In genomic region chr22:21928048-21928447, GRCh38 we compare ENCODE assay signal across 15 cellular contexts.
"Had no signal": no experiment of that assay in that cellular context is flagged by ENCODE, and none has a peak within 500 bp of the region (broad histone marks: within the 10 kb centered on the region; RNA-seq: fewer than 3 reads in every experiment).

No MANE protein-coding gene starts in this region.

- H3K4me1 Mint-ChIP-seq: activated naive CD8-positive, alpha-beta T cell treated with anti-CD3 and anti-CD28 coated beads for 36 hours had no signal

- H3K9me3 ChIP-seq: breast epithelium, neutrophil, suprapubic skin, upper lobe of left lung had no signal

- FAIRE-seq: kidney had no signal

- H3K9me3 Mint-ChIP-seq: activated CD8-positive, alpha-beta T cell treated with anti-CD3 and anti-CD28 coated beads for 36 hours; activated naive CD8-positive, alpha-beta T cell treated with anti-CD3 and anti-CD28 coated beads for 36 hours; stimulated activated naive CD8-positive, alpha-beta T cell treated with anti-CD3 and anti-CD28 coated beads, Interleukin-15, Interleukin-2, amounts not matched to agents 100 ng/mL and 50 ng/mL, for 24 hours had no signal

- H3K4me3 Mint-ChIP-seq: activated CD8-positive, alpha-beta T cell treated with anti-CD3 and anti-CD28 coated beads for 36 hours; activated naive CD8-positive, alpha-beta T cell treated with anti-CD3 and anti-CD28 coated beads for 36 hours; stimulated activated naive CD8-positive, alpha-beta T cell treated with anti-CD3 and anti-CD28 coated beads, Interleukin-15, Interleukin-2, amounts not matched to agents 100 ng/mL and 50 ng/mL, for 24 hours had no signal

- H3K27me3 Mint-ChIP-seq: activated CD8-positive, alpha-beta T cell treated with anti-CD3 and anti-CD28 coated beads for 36 hours; activated naive CD8-positive, alpha-beta T cell treated with anti-CD3 and anti-CD28 coated beads for 36 hours; stimulated activated naive CD8-positive, alpha-beta T cell treated with anti-CD3 and anti-CD28 coated beads, Interleukin-15, Interleukin-2, amounts not matched to agents 100 ng/mL and 50 ng/mL, for 24 hours had no signal

- ATAC-seq: activated CD8-positive, alpha-beta T cell treated with anti-CD3 and anti-CD28 coated beads for 36 hours; SK-N-SH treated with all-trans-retinoic acid at 6 μM for 48 hours had no signal

- H3K4me1 ChIP-seq: breast epithelium, suprapubic skin, upper lobe of left lung had no signal

- H3K4me3 ChIP-seq: breast epithelium, skin epidermis, suprapubic skin, upper lobe of left lung had no signal

- DNase-seq: activated CD4-positive, alpha-beta T cell treated with anti-CD3 and anti-CD28 coated beads for 4 hours; activated CD8-positive, alpha-beta memory T cell treated with anti-CD3 and anti-CD28 coated beads, Interleukin-2, amount 50 U/mL, for 4 hours; activated CD8-positive, alpha-beta T cell treated with anti-CD3 and anti-CD28 coated beads for 36 hours; activated naive CD8-positive, alpha-beta T cell treated with anti-CD3 and anti-CD28 coated beads for 36 hours; aorta; hippocampal formation; kidney; T-helper 1 cell; upper lobe of left lung had no signal

- H3K27ac Mint-ChIP-seq: activated CD8-positive, alpha-beta T cell treated with anti-CD3 and anti-CD28 coated beads for 36 hours; activated naive CD8-positive, alpha-beta T cell treated with anti-CD3 and anti-CD28 coated beads for 36 hours; stimulated activated naive CD8-positive, alpha-beta T cell treated with anti-CD3 and anti-CD28 coated beads, Interleukin-15, Interleukin-2, amounts not matched to agents 100 ng/mL and 50 ng/mL, for 24 hours had no signal

- H3K27me3 ChIP-seq: breast epithelium, neutrophil, suprapubic skin, upper lobe of left lung had no signal

- H3K27ac ChIP-seq: breast epithelium, neutrophil, skin epidermis, suprapubic skin had no signal
